In the genomic region with DNA sequence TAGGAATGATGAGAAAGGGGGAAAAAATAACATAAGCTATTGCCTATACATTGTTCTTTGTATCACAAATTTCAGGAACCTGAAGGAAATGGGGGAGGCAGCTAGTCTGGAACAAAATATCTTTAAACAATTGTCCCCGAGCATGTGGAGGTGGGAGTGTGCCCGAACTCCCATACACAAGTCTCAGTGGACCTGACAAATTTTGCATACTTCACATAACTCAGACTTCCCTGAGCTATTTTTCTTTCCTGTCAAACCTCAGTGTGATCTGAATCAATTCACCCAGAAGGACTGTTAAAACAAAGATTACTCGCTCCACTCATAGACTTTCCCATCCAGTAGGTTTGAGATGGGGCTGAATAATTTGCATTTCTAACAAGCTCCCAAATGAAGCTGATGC, we compare ENCODE assay signal across 1 cellular context.
TF ChIP-seq lines count a peak whose summit lies in the region.

No MANE protein-coding gene starts in this region.

TF ChIP-seq in K562, 482 proteins besides CTCF, POLR2A, EP300 and RAD21:
- TF ChIP-seq HDGF (IDR thresholded peaks at IDR 0.05) (no peak), ESRRA (IDR thresholded peaks at IDR 0.05; ENCODE audit: borderline replicate concordance, low read depth) (no peak), ZNF445 (CRISPR knock-in tag; IDR thresholded peaks at IDR 0.05; ENCODE audit: low read depth) (no peak), TOE1 (IDR thresholded peaks at IDR 0.05; ENCODE audit: borderline replicate concordance) (no peak), TOE1 (CRISPR knock-in tag; IDR thresholded peaks at IDR 0.05; ENCODE audit: borderline replicate concordance, low read depth) (no peak), HNRNPL (IDR thresholded peaks at IDR 0.05; ENCODE audit: low read depth, low read length) (no peak), FOXK2 (conservative IDR thresholded peaks at IDR 0.05 in 1 of 2, IDR thresholded peaks at IDR 0.05 in 1 of 2; ENCODE audit: low read depth in 2 of 2) (no peak), SAFB2 (IDR thresholded peaks at IDR 0.05; ENCODE audit: borderline replicate concordance, low read depth, low read length, severe bottlenecking) (no peak), SMAD4 (CRISPR knock-in tag; conservative IDR thresholded peaks at IDR 0.05) (no peak), ZNF23 (CRISPR knock-in tag; IDR thresholded peaks at IDR 0.05) (no peak), POLR2AphosphoS5 (IDR thresholded peaks at IDR 0.05; ENCODE audit: control insufficient read depth, insufficient read depth, low read depth, low read length) (no peak), SUPT5H (IDR thresholded peaks at IDR 0.05) (no peak), GATAD2A (IDR thresholded peaks at IDR 0.05) (no peak)
- TF ChIP-seq, protein P1, sequence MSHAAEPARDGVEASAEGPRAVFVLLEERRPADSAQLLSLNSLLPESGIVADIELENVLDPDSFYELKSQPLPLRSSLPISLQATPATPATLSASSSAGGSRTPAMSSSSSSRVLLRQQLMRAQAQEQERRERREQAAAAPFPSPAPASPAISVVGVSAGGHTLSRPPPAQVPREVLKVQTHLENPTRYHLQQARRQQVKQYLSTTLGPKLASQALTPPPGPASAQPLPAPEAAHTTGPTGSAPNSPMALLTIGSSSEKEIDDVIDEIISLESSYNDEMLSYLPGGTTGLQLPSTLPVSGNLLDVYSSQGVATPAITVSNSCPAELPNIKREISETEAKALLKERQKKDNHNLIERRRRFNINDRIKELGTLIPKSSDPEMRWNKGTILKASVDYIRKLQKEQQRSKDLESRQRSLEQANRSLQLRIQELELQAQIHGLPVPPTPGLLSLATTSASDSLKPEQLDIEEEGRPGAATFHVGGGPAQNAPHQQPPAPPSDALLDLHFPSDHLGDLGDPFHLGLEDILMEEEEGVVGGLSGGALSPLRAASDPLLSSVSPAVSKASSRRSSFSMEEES (CRISPR knock-in tag; IDR thresholded peaks at IDR 0.05), result no peak
- TF ChIP-seq, protein P2, sequence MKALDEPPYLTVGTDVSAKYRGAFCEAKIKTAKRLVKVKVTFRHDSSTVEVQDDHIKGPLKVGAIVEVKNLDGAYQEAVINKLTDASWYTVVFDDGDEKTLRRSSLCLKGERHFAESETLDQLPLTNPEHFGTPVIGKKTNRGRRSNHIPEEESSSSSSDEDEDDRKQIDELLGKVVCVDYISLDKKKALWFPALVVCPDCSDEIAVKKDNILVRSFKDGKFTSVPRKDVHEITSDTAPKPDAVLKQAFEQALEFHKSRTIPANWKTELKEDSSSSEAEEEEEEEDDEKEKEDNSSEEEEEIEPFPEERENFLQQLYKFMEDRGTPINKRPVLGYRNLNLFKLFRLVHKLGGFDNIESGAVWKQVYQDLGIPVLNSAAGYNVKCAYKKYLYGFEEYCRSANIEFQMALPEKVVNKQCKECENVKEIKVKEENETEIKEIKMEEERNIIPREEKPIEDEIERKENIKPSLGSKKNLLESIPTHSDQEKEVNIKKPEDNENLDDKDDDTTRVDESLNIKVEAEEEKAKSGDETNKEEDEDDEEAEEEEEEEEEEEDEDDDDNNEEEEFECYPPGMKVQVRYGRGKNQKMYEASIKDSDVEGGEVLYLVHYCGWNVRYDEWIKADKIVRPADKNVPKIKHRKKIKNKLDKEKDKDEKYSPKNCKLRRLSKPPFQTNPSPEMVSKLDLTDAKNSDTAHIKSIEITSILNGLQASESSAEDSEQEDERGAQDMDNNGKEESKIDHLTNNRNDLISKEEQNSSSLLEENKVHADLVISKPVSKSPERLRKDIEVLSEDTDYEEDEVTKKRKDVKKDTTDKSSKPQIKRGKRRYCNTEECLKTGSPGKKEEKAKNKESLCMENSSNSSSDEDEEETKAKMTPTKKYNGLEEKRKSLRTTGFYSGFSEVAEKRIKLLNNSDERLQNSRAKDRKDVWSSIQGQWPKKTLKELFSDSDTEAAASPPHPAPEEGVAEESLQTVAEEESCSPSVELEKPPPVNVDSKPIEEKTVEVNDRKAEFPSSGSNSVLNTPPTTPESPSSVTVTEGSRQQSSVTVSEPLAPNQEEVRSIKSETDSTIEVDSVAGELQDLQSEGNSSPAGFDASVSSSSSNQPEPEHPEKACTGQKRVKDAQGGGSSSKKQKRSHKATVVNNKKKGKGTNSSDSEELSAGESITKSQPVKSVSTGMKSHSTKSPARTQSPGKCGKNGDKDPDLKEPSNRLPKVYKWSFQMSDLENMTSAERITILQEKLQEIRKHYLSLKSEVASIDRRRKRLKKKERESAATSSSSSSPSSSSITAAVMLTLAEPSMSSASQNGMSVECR (CRISPR knock-in tag; IDR thresholded peaks at IDR 0.05), result no peak
- TF ChIP-seq, protein P3, sequence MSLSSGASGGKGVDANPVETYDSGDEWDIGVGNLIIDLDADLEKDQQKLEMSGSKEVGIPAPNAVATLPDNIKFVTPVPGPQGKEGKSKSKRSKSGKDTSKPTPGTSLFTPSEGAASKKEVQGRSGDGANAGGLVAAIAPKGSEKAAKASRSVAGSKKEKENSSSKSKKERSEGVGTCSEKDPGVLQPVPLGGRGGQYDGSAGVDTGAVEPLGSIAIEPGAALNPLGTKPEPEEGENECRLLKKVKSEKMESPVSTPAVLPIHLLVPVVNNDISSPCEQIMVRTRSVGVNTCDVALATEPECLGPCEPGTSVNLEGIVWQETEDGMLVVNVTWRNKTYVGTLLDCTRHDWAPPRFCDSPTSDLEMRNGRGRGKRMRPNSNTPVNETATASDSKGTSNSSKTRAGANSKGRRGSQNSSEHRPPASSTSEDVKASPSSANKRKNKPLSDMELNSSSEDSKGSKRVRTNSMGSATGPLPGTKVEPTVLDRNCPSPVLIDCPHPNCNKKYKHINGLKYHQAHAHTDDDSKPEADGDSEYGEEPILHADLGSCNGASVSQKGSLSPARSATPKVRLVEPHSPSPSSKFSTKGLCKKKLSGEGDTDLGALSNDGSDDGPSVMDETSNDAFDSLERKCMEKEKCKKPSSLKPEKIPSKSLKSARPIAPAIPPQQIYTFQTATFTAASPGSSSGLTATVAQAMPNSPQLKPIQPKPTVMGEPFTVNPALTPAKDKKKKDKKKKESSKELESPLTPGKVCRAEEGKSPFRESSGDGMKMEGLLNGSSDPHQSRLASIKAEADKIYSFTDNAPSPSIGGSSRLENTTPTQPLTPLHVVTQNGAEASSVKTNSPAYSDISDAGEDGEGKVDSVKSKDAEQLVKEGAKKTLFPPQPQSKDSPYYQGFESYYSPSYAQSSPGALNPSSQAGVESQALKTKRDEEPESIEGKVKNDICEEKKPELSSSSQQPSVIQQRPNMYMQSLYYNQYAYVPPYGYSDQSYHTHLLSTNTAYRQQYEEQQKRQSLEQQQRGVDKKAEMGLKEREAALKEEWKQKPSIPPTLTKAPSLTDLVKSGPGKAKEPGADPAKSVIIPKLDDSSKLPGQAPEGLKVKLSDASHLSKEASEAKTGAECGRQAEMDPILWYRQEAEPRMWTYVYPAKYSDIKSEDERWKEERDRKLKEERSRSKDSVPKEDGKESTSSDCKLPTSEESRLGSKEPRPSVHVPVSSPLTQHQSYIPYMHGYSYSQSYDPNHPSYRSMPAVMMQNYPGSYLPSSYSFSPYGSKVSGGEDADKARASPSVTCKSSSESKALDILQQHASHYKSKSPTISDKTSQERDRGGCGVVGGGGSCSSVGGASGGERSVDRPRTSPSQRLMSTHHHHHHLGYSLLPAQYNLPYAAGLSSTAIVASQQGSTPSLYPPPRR (CRISPR knock-in tag; IDR thresholded peaks at IDR 0.05; ENCODE audit: borderline replicate concordance), result no peak
- TF ChIP-seq, protein P4, sequence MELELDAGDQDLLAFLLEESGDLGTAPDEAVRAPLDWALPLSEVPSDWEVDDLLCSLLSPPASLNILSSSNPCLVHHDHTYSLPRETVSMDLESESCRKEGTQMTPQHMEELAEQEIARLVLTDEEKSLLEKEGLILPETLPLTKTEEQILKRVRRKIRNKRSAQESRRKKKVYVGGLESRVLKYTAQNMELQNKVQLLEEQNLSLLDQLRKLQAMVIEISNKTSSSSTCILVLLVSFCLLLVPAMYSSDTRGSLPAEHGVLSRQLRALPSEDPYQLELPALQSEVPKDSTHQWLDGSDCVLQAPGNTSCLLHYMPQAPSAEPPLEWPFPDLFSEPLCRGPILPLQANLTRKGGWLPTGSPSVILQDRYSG (tag; conservative IDR thresholded peaks at IDR 0.05; ENCODE audit: low read depth), result no peak
